Comparison of ENCODE assay signal across 14 cellular contexts in genomic region chr18:6363216-6363615, GRCh38. TPM values are rescaled to one million over a fixed set of nuclear protein-coding genes. Genes with fewer than 3 reads are reported as not detected.
DNase-seq lines count a peak whose midpoint lies in the region; ATAC-seq and TF ChIP-seq lines count a peak whose summit lies in the region.
"Had no signal": no experiment of that assay in that cellular context is flagged by ENCODE, and none has a peak within 500 bp of the region (broad histone marks: within the 10 kb centered on the region; RNA-seq: fewer than 3 reads in every experiment).

No MANE protein-coding gene starts in this region.

- peak; percentile 6 to 28 for DNase-seq in activated T-cell treated with anti-CD3 and anti-CD28 coated beads, Interleukin-2, amount 50 U/mL, for 72 hours
- DNase-seq in activated T-cell treated with anti-CD3 and anti-CD28 coated beads, Interleukin-2, amount 50 U/mL, for 1 hour, result no peak
- peak; percentile 6 for DNase-seq in stimulated activated naive CD8-positive, alpha-beta T cell treated with anti-CD3 and anti-CD28 coated beads, Interleukin-15, Interleukin-2, amounts not matched to agents 100 U/mL and 50 U/mL, for 24 hours
- no peak for DNase-seq in NCI-H2227 treated with DMSO at 0.1 percent for 48 hours (lab: John Stamatoyannopoulos, UW)
- no peak for DNase-seq in glutamatergic neuron
- DNase-seq in SW 1271 (lab: John Stamatoyannopoulos, UW), result no peak
- DNase-seq: amygdala; effector memory CD4-positive, alpha-beta T cell; EL; NCI-H526; SJCRH30 had no signal

- peaks cover 0 to 3% of the 10 kb centered on the region in 2 donors for H3K9me3 Mint-ChIP-seq in activated T-cell treated with anti-CD3 and anti-CD28 coated beads, Interleukin-2, amount 50 U/mL, for 72 hours
- H3K9me3 Mint-ChIP-seq in glutamatergic neuron (ENCODE audit: unreplicated experiment), result no peaks in the 10 kb centered on the region

- H3K27me3 Mint-ChIP-seq in activated T-cell treated with anti-CD3 and anti-CD28 coated beads, Interleukin-2, amount 50 U/mL, for 72 hours (ENCODE audit: low read depth), result no peaks in the 10 kb centered on the region
- no peaks in the 10 kb centered on the region for H3K27me3 Mint-ChIP-seq in glutamatergic neuron (ENCODE audit: unreplicated experiment)

- peak; percentile 52 to 71 for ATAC-seq in activated T-cell treated with anti-CD3 and anti-CD28 coated beads, Interleukin-2, amount 50 U/mL, for 72 hours (replicated peaks in 1 of 2)
- ATAC-seq in GM21717 (IDR thresholded peaks at IDR 0.05; ENCODE audit: unreplicated experiment), result peak; percentile 66
- peak; percentile 59 for ATAC-seq in HG03354 (IDR thresholded peaks at IDR 0.05; ENCODE audit: poor library complexity, severe bottlenecking, unreplicated experiment)
- peak; percentile 43 for ATAC-seq in stimulated activated naive CD8-positive, alpha-beta T cell treated with anti-CD3 and anti-CD28 coated beads, Interleukin-15, Interleukin-2, amounts not matched to agents 100 U/mL and 50 U/mL, for 24 hours
- ATAC-seq: HCT116 had no signal

- H3K36me3 Mint-ChIP-seq in activated T-cell treated with anti-CD3 and anti-CD28 coated beads, Interleukin-2, amount 50 U/mL, for 72 hours (ENCODE audit: insufficient read depth in 2 of 2), result no peaks in the 10 kb centered on the region
- no peaks in the 10 kb centered on the region for H3K36me3 Mint-ChIP-seq in glutamatergic neuron (ENCODE audit: unreplicated experiment)

- H3K4me3 Mint-ChIP-seq in activated T-cell treated with anti-CD3 and anti-CD28 coated beads, Interleukin-2, amount 50 U/mL, for 72 hours, result no peak overlapping the region
- no peak overlapping the region for H3K4me3 Mint-ChIP-seq in glutamatergic neuron (ENCODE audit: unreplicated experiment)

- H3K4me1 Mint-ChIP-seq in activated T-cell treated with anti-CD3 and anti-CD28 coated beads, Interleukin-2, amount 50 U/mL, for 72 hours (ENCODE audit: low read depth), result peaks cover 5% of the 10 kb centered on the region
- H3K4me1 Mint-ChIP-seq in glutamatergic neuron (ENCODE audit: low read depth, unreplicated experiment), result no peaks in the 10 kb centered on the region

- TF ChIP-seq CTCF in glutamatergic neuron (IDR thresholded peaks at IDR 0.05; ENCODE audit: partially characterized antibody, unreplicated experiment), result no peak

- no peak overlapping the region for H3K27ac Mint-ChIP-seq in activated T-cell treated with anti-CD3 and anti-CD28 coated beads, Interleukin-2, amount 50 U/mL, for 72 hours
- no peak overlapping the region for H3K27ac Mint-ChIP-seq in glutamatergic neuron (ENCODE audit: unreplicated experiment)

RNA-seq across cellular contexts. Expression of gene L3MBTL4, which starts 51.5 kb away (rescaled TPM):
- total RNA-seq in activated T-cell treated with anti-CD3 and anti-CD28 coated beads, Interleukin-2, amount 50 U/mL, for 72 hours, result under 1 TPM; 0.07 to 0.12 TPM
- total RNA-seq in glutamatergic neuron (ENCODE audit: unreplicated experiment), result 0.32 TPM
- total RNA-seq: SJCRH30 had no signal

Comparison
In these comparisons a context has a peak if more than half of its experiments do, and no peak if none do; other contexts are left out.
1. DNase-seq: peak in activated T-cell treated with anti-CD3 and anti-CD28 coated beads, Interleukin-2, amount 50 U/mL, for 72 hours (2 of 2) and stimulated activated naive CD8-positive, alpha-beta T cell treated with anti-CD3 and anti-CD28 coated beads, Interleukin-15, Interleukin-2, amounts not matched to agents 100 U/mL and 50 U/mL, for 24 hours (single experiment); none in activated T-cell treated with anti-CD3 and anti-CD28 coated beads, Interleukin-2, amount 50 U/mL, for 1 hour (single experiment), NCI-H2227 treated with DMSO at 0.1 percent for 48 hours (single experiment), glutamatergic neuron (single experiment) and SW 1271 (0 of 2).
2. Peak in every context shown above with its lines, with median percentiles within 50 percentile points of each other: ATAC-seq.